Comparison of ENCODE assay signal across 1 cellular context in genomic region chr1:15929258-15929935, GRCh38.
TF ChIP-seq lines count a peak whose summit lies in the region.

No MANE protein-coding gene starts in this region.

TF ChIP-seq in K562, 482 proteins besides CTCF, POLR2A, EP300 and RAD21:
- TF ChIP-seq POLR2AphosphoS5 (IDR thresholded peaks at IDR 0.05; ENCODE audit: control insufficient read depth, insufficient read depth, low read depth, low read length) (0 out of 2 replicates have a peak, but pooled peaks have one; percentile 7), ZC3H8 (IDR thresholded peaks at IDR 0.05) (no peak), NR4A1 (CRISPR knock-in tag; IDR thresholded peaks at IDR 0.05) (no peak), NR4A1 (tag; IDR thresholded peaks at IDR 0.05) (no peak), HSF4 (CRISPR knock-in tag; IDR thresholded peaks at IDR 0.05; ENCODE audit: borderline replicate concordance) (no peak), SMARCA5 (IDR thresholded peaks at IDR 0.05) (no peak)
